In genomic region chr11:12306830-12307229, GRCh38 we compare ENCODE assay signal across 2 cellular contexts.
TF ChIP-seq lines count a peak whose summit lies in the region.

No MANE protein-coding gene starts in this region.

TF ChIP-seq in HepG2, 621 proteins besides CTCF, POLR2A, EP300 and RAD21:
- TF ChIP-seq GABPA (IDR thresholded peaks at IDR 0.05; ENCODE audit: low read depth, low read length) (no peak), GABPA (CRISPR knock-in tag; IDR thresholded peaks at IDR 0.05; ENCODE audit: low read depth) (no peak), ZNF7 (CRISPR knock-in tag; IDR thresholded peaks at IDR 0.05) (0 out of 2 replicates have a peak, but pooled peaks have one; percentile 29), ZNF501 (CRISPR knock-in tag; IDR thresholded peaks at IDR 0.05) (no peak), CBX2 (IDR thresholded peaks at IDR 0.05; ENCODE audit: low read depth, low read length) (no peak), CBX2 (CRISPR knock-in tag; IDR thresholded peaks at IDR 0.05; ENCODE audit: low read depth) (no peak), HHEX (CRISPR knock-in tag; IDR thresholded peaks at IDR 0.05) (no peak), FOSL2 (CRISPR knock-in tag; IDR thresholded peaks at IDR 0.05) (no peak), ZKSCAN5 (CRISPR knock-in tag; IDR thresholded peaks at IDR 0.05) (no peak)

TF ChIP-seq in K562, 482 proteins besides CTCF, POLR2A, EP300 and RAD21:
- TF ChIP-seq, protein P1, sequence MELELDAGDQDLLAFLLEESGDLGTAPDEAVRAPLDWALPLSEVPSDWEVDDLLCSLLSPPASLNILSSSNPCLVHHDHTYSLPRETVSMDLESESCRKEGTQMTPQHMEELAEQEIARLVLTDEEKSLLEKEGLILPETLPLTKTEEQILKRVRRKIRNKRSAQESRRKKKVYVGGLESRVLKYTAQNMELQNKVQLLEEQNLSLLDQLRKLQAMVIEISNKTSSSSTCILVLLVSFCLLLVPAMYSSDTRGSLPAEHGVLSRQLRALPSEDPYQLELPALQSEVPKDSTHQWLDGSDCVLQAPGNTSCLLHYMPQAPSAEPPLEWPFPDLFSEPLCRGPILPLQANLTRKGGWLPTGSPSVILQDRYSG (tag; conservative IDR thresholded peaks at IDR 0.05; ENCODE audit: low read depth) = no peak
- TF ChIP-seq KDM5B (IDR thresholded peaks at IDR 0.05; ENCODE audit: insufficient replicate concordance, low read depth, low read length) (no peak), ADNP (tag; IDR thresholded peaks at IDR 0.05) (no peak), DLX4 (CRISPR knock-in tag; IDR thresholded peaks at IDR 0.05) (no peak), SIN3B (IDR thresholded peaks at IDR 0.05; ENCODE audit: low read depth) (no peak), SP2 (IDR thresholded peaks at IDR 0.05; ENCODE audit: extremely low read depth, low read depth, low read length, poor library complexity, severe bottlenecking) (no peak), AFF4 (CRISPR knock-in tag; IDR thresholded peaks at IDR 0.05) (no peak), DIDO1 (tag; IDR thresholded peaks at IDR 0.05; ENCODE audit: low read depth) (no peak), NEUROD1 (IDR thresholded peaks at IDR 0.05; ENCODE audit: borderline replicate concordance, low read depth, low read length, partially characterized antibody) (no peak), ZNF644 (tag; IDR thresholded peaks at IDR 0.05; ENCODE audit: low read depth) (no peak), HSF4 (CRISPR knock-in tag; IDR thresholded peaks at IDR 0.05; ENCODE audit: borderline replicate concordance) (no peak), POLR3G (IDR thresholded peaks at IDR 0.05; ENCODE audit: extremely low read depth, insufficient read length, insufficient replicate concordance) (no peak)
